9 cellular contexts compared by ENCODE assay signal in genomic region chr1:212432163-212432705, GRCh38. TPM values are rescaled to one million over a fixed set of nuclear protein-coding genes. Genes with fewer than 3 reads are reported as not detected.
DNase-seq lines count a peak whose midpoint lies in the region; ATAC-seq, FAIRE-seq and TF ChIP-seq lines count a peak whose summit lies in the region.
"Had no signal": no experiment of that assay in that cellular context is flagged by ENCODE, and none has a peak within 500 bp of the region (broad histone marks: within the 10 kb centered on the region; RNA-seq: fewer than 3 reads in every experiment).

No MANE protein-coding gene starts in this region.

- no peak overlapping the region for H3K4ac ChIP-seq in H1 (replicated peaks; ENCODE audit: insufficient read length, low read depth, low read length)

- peaks cover 2% of the 10 kb centered on the region; the same call in 1 of the 2 replicates for H3K23me2 ChIP-seq in H1 (ENCODE audit: low read depth, low read length)

- no peak overlapping the region for H3K23ac ChIP-seq in H1 (ENCODE audit: insufficient read length)

- H3K79me2 ChIP-seq in OCI-LY1 (ENCODE audit: insufficient read depth, low read length) (no peaks in the 10 kb centered on the region), H1 (ENCODE audit: control insufficient read depth in 1 of 2, insufficient read depth in 2 of 2, low read length in 2 of 2) (no peaks in the 10 kb centered on the region; a peak in 1 of 4 replicates)

- H2BK120ac ChIP-seq in H1 (replicated peaks; ENCODE audit: low read depth, low read length) = no peak overlapping the region

- DNase-seq in CD8-positive, alpha-beta T cell = no peak
- no peak for DNase-seq in H1 (ENCODE audit: low read depth in 1 of 2, low spot score in 2 of 2)
- DNase-seq in GF-D8 (lab: John Stamatoyannopoulos, UW) = no peak
- no peak for DNase-seq in NCI-H748 treated with DMSO at 0.1 percent for 48 hours (lab: John Stamatoyannopoulos, UW)

- no peak overlapping the region for H2BK20ac ChIP-seq in H1 (ENCODE audit: low read length)

- no peak overlapping the region for H3K18ac ChIP-seq in H1 (ENCODE audit: extremely low read depth, low read length)

- H3K4me1 ChIP-seq in CD8-positive, alpha-beta T cell (ENCODE audit: insufficient read depth, low read length) = peaks cover 17% of the 10 kb centered on the region
- peaks cover 29% of the 10 kb centered on the region for H3K4me1 ChIP-seq in OCI-LY1 (ENCODE audit: insufficient read depth, low read length, severe bottlenecking)
- H3K4me1 ChIP-seq in H1 (replicated peaks in 1 of 4; ENCODE audit: control insufficient read depth in 3 of 4, insufficient read depth in 4 of 4, low read length in 3 of 4) = peaks cover 3 to 5% (median 3%) of the 10 kb centered on the region in 4 experiments; a peak in 3 of 7 replicates
- peaks cover 3 to 9% of the 10 kb centered on the region in 2 experiments for H3K4me1 ChIP-seq in neutrophil (ENCODE audit: control insufficient read depth in 1 of 2, insufficient read depth in 1 of 2, low read depth in 1 of 2, low read length in 1 of 2)

- no peak overlapping the region for H3K56ac ChIP-seq in H1 (replicated peaks; ENCODE audit: insufficient read length, low read depth, low read length)

- no peak overlapping the region for H4K5ac ChIP-seq in H1 (ENCODE audit: insufficient read length, low read depth, low read length)

- no peaks in the 10 kb centered on the region for H3K27me3 ChIP-seq in CD8-positive, alpha-beta T cell (ENCODE audit: insufficient read depth, low read length)
- H3K27me3 ChIP-seq in OCI-LY1 (ENCODE audit: insufficient read depth, low read length) (peaks cover 3% of the 10 kb centered on the region; the same call in 1 of the 2 replicates), H1 (replicated peaks in 1 of 4; ENCODE audit: control insufficient read depth in 3 of 4, extremely low read depth in 1 of 4, insufficient read depth in 3 of 4, low read length in 3 of 4) (no peaks in the 10 kb centered on the region; a peak in 2 of 7 replicates), neutrophil (peaks cover 8% of the 10 kb centered on the region)

- no peak overlapping the region for H2BK5ac ChIP-seq in H1 (ENCODE audit: low read depth, low read length)

- TF ChIP-seq RAD21 in H1 (IDR thresholded peaks at IDR 0.05 in 1 of 2, conservative IDR thresholded peaks at IDR 0.05 in 1 of 2; ENCODE audit: low read depth in 2 of 2, low read length in 2 of 2) = no peak

- WGBS in H1 (ENCODE audit: extremely low coverage in 1 of 2, insufficient coverage in 1 of 2, insufficient read length in 1 of 2, insufficient replicate concordance in 2 of 2, low coverage in 1 of 2, low lambda C conversion rate in 2 of 2, missing lambda C conversion rate in 1 of 2), 2 experiments = 60% methylated on average over 9 of the region's 9 CpGs; no CpG with 5 or more reads in 1 of the 2 experiments

- no peaks in the 10 kb centered on the region for H3K27me3 Mint-ChIP-seq in CD8-positive, alpha-beta T cell (ENCODE audit: low read depth)

- no peak overlapping the region for H2BK12ac ChIP-seq in H1 (ENCODE audit: low read depth, low read length)

- peak overlapping the region; percentile 9 for H3K27ac Mint-ChIP-seq in CD8-positive, alpha-beta T cell

- no peaks in the 10 kb centered on the region for H3K36me3 Mint-ChIP-seq in CD8-positive, alpha-beta T cell

- no peaks in the 10 kb centered on the region; the same call in 1 of the 2 replicates for H3K79me1 ChIP-seq in H1 (ENCODE audit: low read depth, low read length)

- intact Hi-C loops in CD8-positive, alpha-beta T cell (cut with DNase I, micrococcal nuclease) = loop anchor here (1.0 to 5.0 kb wide), 6 partner anchors 18 to 395 kb away; partner anchors contain the start of genes PACC1 (in 2 of the 2), DTL (in 1 of the 2), INTS7 (in 1 of the 2) and PPP2R5A (in 1 of the 2)

- no peak for ATAC-seq in CD8-positive, alpha-beta T cell
- ATAC-seq in GM21367 (IDR thresholded peaks at IDR 0.05; ENCODE audit: unreplicated experiment) (no peak), GM21786 (IDR thresholded peaks at IDR 0.05; ENCODE audit: unreplicated experiment) (no peak)

- TF ChIP-seq POLR2A in H1 (IDR thresholded peaks at IDR 0.05; ENCODE audit: control extremely low read depth in 1 of 2, low read depth in 2 of 2, low read length in 2 of 2) = no peak

- H3K9me3 ChIP-seq in CD8-positive, alpha-beta T cell (ENCODE audit: low read length) = no peaks in the 10 kb centered on the region
- H3K9me3 ChIP-seq in OCI-LY1 (ENCODE audit: low read length) = no peaks in the 10 kb centered on the region
- H3K9me3 ChIP-seq in H1 (ENCODE audit: insufficient read depth in 2 of 2, low read depth in 1 of 2, low read length in 1 of 2) = no peaks in the 10 kb centered on the region
- H3K9me3 ChIP-seq in neutrophil = no peaks in the 10 kb centered on the region

- POLR2A ChIA-PET in CD8-positive, alpha-beta T cell (lab: Charles Lee) = interaction anchor here (0.9 to 1.6 kb wide), 3 partner anchors 17 to 146 kb away, joined by 3 to 7 read pairs (median 6); partner anchors contain the start of gene PACC1
- POLR2A ChIA-PET in H1 (lab: Charles Lee; ENCODE audit: partially characterized antibody) = interaction anchor here (1.1 kb wide), 1 partner anchor 177 kb away, joined by 3 read pairs; no protein-coding TSS in a partner anchor

- H3K36me3 ChIP-seq in CD8-positive, alpha-beta T cell (ENCODE audit: insufficient read depth, low read length) = no peaks in the 10 kb centered on the region
- H3K36me3 ChIP-seq in OCI-LY1 (ENCODE audit: insufficient read depth, low read length) (no peaks in the 10 kb centered on the region), H1 (ENCODE audit: control insufficient read depth in 2 of 4, insufficient read depth in 4 of 4, low read length in 3 of 4) (no peaks in the 10 kb centered on the region), neutrophil (no peaks in the 10 kb centered on the region)

- H3K4me2 ChIP-seq in OCI-LY1 (ENCODE audit: low read length) (peak overlapping the region; percentile 75), H1 (ENCODE audit: insufficient read depth in 1 of 2, low read depth in 2 of 2, low read length in 2 of 2) (peak overlapping the region; percentile 60 to 85)

- peak overlapping the region; percentile 71 for H3K4me3 Mint-ChIP-seq in CD8-positive, alpha-beta T cell

- H3F3A ChIP-seq in OCI-LY1 (ENCODE audit: insufficient read depth, low read length) = 0 out of 2 replicates have a peak, but pooled peaks cover 4% of the 10 kb centered on the region

- H2AFZ ChIP-seq in OCI-LY1 (ENCODE audit: low read length) = peak overlapping the region; percentile 89
- peak overlapping the region; percentile 45; the same call in 1 of the 2 replicates for H2AFZ ChIP-seq in H1 (ENCODE audit: low read length)

- no peak overlapping the region for H2BK15ac ChIP-seq in H1 (ENCODE audit: low read length)

- H3K14ac ChIP-seq in H1 (ENCODE audit: insufficient read length) = no peak overlapping the region

- H4K20me1 ChIP-seq in OCI-LY1 (ENCODE audit: insufficient read depth, low read length) = no peaks in the 10 kb centered on the region
- no peaks in the 10 kb centered on the region for H4K20me1 ChIP-seq in H1 (replicated peaks in 1 of 2; ENCODE audit: control insufficient read depth in 1 of 2, insufficient read depth in 2 of 2, low read length in 2 of 2)

- TF ChIP-seq CTCF in CD8-positive, alpha-beta T cell (IDR thresholded peaks at IDR 0.05) = no peak
- no peak for TF ChIP-seq CTCF in OCI-LY1 (IDR thresholded peaks at IDR 0.05; ENCODE audit: low read length)
- TF ChIP-seq CTCF in H1 (IDR thresholded peaks at IDR 0.05; ENCODE audit: control extremely low read depth in 1 of 3, insufficient read depth in 1 of 3, low read depth in 1 of 3, low read length in 3 of 3) = no peak
- no peak for TF ChIP-seq CTCF in neutrophil (IDR thresholded peaks at IDR 0.05)

- peaks cover 28% of the 10 kb centered on the region for H3K4me1 Mint-ChIP-seq in CD8-positive, alpha-beta T cell (ENCODE audit: low read depth)

- CTCF ChIA-PET in CD8-positive, alpha-beta T cell (lab: Charles Lee) = interaction anchor here (2.1 kb wide), 1 partner anchor 23 kb away, joined by 17 read pairs; no protein-coding TSS in a partner anchor
- CTCF ChIA-PET in H1 (lab: Charles Lee; ENCODE audit: partially characterized antibody) = interaction anchor here (1.6 to 1.9 kb wide), 2 partner anchors 18 to 25 kb away, joined by 4 to 11 read pairs; no protein-coding TSS in a partner anchor

- no peak overlapping the region for H4K91ac ChIP-seq in H1 (replicated peaks; ENCODE audit: insufficient read length, low read length)

- no peaks in the 10 kb centered on the region for H3K9me3 Mint-ChIP-seq in CD8-positive, alpha-beta T cell

- peak overlapping the region; percentile 55 for H3K4me3 ChIP-seq in CD8-positive, alpha-beta T cell (ENCODE audit: low read depth, low read length)
- H3K4me3 ChIP-seq in OCI-LY1 (ENCODE audit: low read depth, low read length, poor library complexity, severe bottlenecking) = peak overlapping the region; percentile 84
- H3K4me3 ChIP-seq in H1 (ENCODE audit: extremely low read depth in 1 of 4, insufficient read depth in 2 of 4, low read depth in 3 of 4, low read length in 4 of 4) = peak overlapping the region; percentile 51 to 75 (median 55)
- peak overlapping the region; percentile 37 to 39 for H3K4me3 ChIP-seq in neutrophil (ENCODE audit: low read depth in 1 of 2, low read length in 1 of 2)

- no peak overlapping the region for H3K27ac ChIP-seq in CD8-positive, alpha-beta T cell (ENCODE audit: low read depth, low read length)
- H3K27ac ChIP-seq in OCI-LY1 (ENCODE audit: low read depth, low read length, poor library complexity, severe bottlenecking) (no peak overlapping the region), H1 (ENCODE audit: low read depth, low read length) (no peak overlapping the region), neutrophil (no peak overlapping the region)

- no peak for FAIRE-seq in H1 (lab: Jason Lieb, UNC)
- FAIRE-seq: islet of Langerhans had no signal

- no peaks in the 10 kb centered on the region for H3K9me2 ChIP-seq in OCI-LY1 (ENCODE audit: low read depth, low read length)

- peak overlapping the region; percentile 56 for H3K9ac ChIP-seq in OCI-LY1 (ENCODE audit: low read length)
- no peak overlapping the region for H3K9ac ChIP-seq in H1 (replicated peaks in 1 of 4; ENCODE audit: extremely low read depth in 1 of 4, low read depth in 3 of 4, low read length in 3 of 4)

- TF ChIP-seq EP300 in H1 (IDR thresholded peaks at IDR 0.05; ENCODE audit: borderline replicate concordance in 1 of 2, low read depth in 2 of 2, low read length in 2 of 2) = no peak

- no peak overlapping the region for H2AK5ac ChIP-seq in H1 (ENCODE audit: low read depth, low read length)

- H4K8ac ChIP-seq in H1 (ENCODE audit: extremely low read depth, insufficient read depth, low read length) = no peak overlapping the region

RNA-seq across cellular contexts. Expression of gene NENF, which starts 0.5 kb away (rescaled TPM):
- total RNA-seq in CD8-positive, alpha-beta T cell = 10 to 100 TPM; 17.7 to 20.3 TPM
- 27.0 and 28.5 TPM in 2 replicates for total RNA-seq in H1 (2021; fragmentation: NEBNext Ultra II Directional; extraction: Animal tissue kit (Norgen Biotek cat#: 25700))
- polyA plus RNA-seq in H1 (2011; rRNA removed) = 22.1 and 28.0 TPM in 2 replicates
- 23.4 TPM for polyA plus RNA-seq in H1 (2011; cell fraction: cytosol; rRNA removed)
- polyA plus RNA-seq in H1 (2011; cell fraction: nucleus; rRNA removed) = 24.0 TPM
- 35.4 to 45.5 TPM (median 38.2 TPM) in 4 replicates for polyA plus RNA-seq in H1 (2012, experiment 1 of 2)
- polyA plus RNA-seq in H1 (2012, experiment 2 of 2) = 38.7 TPM
- 33.8 TPM for polyA plus RNA-seq in H1 (2013, experiment 1 of 2)
- 38.4 TPM for polyA plus RNA-seq in H1 (2013, experiment 2 of 2)
- 7.1 and 7.4 TPM in 2 replicates for polyA minus RNA-seq in H1 (2011; rRNA and poly(A)+ RNA removed)
- 9.5 TPM for polyA minus RNA-seq in H1 (2011; cell fraction: cytosol; rRNA and poly(A)+ RNA removed)
- polyA minus RNA-seq in H1 (2011; cell fraction: nucleus; rRNA and poly(A)+ RNA removed) = 8.0 TPM

RNA-seq across cellular contexts. Expression of gene PACC1, which starts 17.5 kb away (rescaled TPM):
- 1 to 10 TPM; 2.6 to 2.9 TPM for total RNA-seq in CD8-positive, alpha-beta T cell
- total RNA-seq in H1 (2021; fragmentation: NEBNext Ultra II Directional; extraction: Animal tissue kit (Norgen Biotek cat#: 25700)) = 16.7 and 18.8 TPM in 2 replicates
- 20.8 and 23.5 TPM in 2 replicates for polyA plus RNA-seq in H1 (2011; rRNA removed)
- polyA plus RNA-seq in H1 (2011; cell fraction: cytosol; rRNA removed) = 21.5 TPM
- 23.1 TPM for polyA plus RNA-seq in H1 (2011; cell fraction: nucleus; rRNA removed)
- polyA plus RNA-seq in H1 (2012, experiment 1 of 2) = 10.6 to 17.3 TPM (median 14.4 TPM) in 4 replicates
- polyA plus RNA-seq in H1 (2012, experiment 2 of 2) = 9.3 TPM
- 14.9 TPM for polyA plus RNA-seq in H1 (2013, experiment 1 of 2)
- 16.5 TPM for polyA plus RNA-seq in H1 (2013, experiment 2 of 2)
- polyA minus RNA-seq in H1 (2011; rRNA and poly(A)+ RNA removed) = 37.6 and 48.3 TPM in 2 replicates
- polyA minus RNA-seq in H1 (2011; cell fraction: cytosol; rRNA and poly(A)+ RNA removed) = 20.5 TPM
- polyA minus RNA-seq in H1 (2011; cell fraction: nucleus; rRNA and poly(A)+ RNA removed) = 28.2 TPM
